ENCODE assay signal across 8 cellular contexts in genomic region chr6:108518714-108519576, GRCh38.
DNase-seq lines count a peak whose midpoint lies in the region; ATAC-seq and TF ChIP-seq lines count a peak whose summit lies in the region.

No MANE protein-coding gene starts in this region.

- no peak for TF ChIP-seq POLR2A in erythroblast (IDR thresholded peaks at IDR 0.05; ENCODE audit: low read length)

- DNase-seq in stimulated activated CD4-positive, alpha-beta T cell treated with anti-CD3 and anti-CD28 coated beads, Interleukin-15, amount 100 ng/mL, for 24 hours: peak; percentile 10
- DNase-seq in stimulated activated CD4-positive, alpha-beta T cell treated with anti-CD3 and anti-CD28 coated beads, Interleukin-1b, Interleukin-23, amount 100 ng/mL, for 48 hours: no peak
- peak; percentile 16 for DNase-seq in NCI-H82 treated with DMSO at 0.1 percent for 48 hours (lab: John Stamatoyannopoulos, UW; ENCODE audit: unreplicated experiment)
- DNase-seq in erythroblast (lab: John Stamatoyannopoulos, UW): peak; percentile 22 to 49
- no peak for DNase-seq in T-helper 9 cell
- DNase-seq in hypothalamus (lab: John Stamatoyannopoulos, UW): no peak

- ATAC-seq in HG02642 (IDR thresholded peaks at IDR 0.05; ENCODE audit: poor library complexity, unreplicated experiment): no peak
- no peak for ATAC-seq in GM19467 (IDR thresholded peaks at IDR 0.05; ENCODE audit: unreplicated experiment)

Comparison
In these comparisons a context has a peak if more than half of its experiments do, and no peak if none do; other contexts are left out.
1. DNase-seq: peak in stimulated activated CD4-positive, alpha-beta T cell treated with anti-CD3 and anti-CD28 coated beads, Interleukin-15, amount 100 ng/mL, for 24 hours (single experiment), NCI-H82 treated with DMSO at 0.1 percent for 48 hours (single experiment) and erythroblast (2 of 2); none in stimulated activated CD4-positive, alpha-beta T cell treated with anti-CD3 and anti-CD28 coated beads, Interleukin-1b, Interleukin-23, amount 100 ng/mL, for 48 hours (single experiment), T-helper 9 cell (single experiment) and hypothalamus (0 of 51).